In genomic region chr22:22882033-22882717, GRCh38 we compare ENCODE assay signal across 15 cellular contexts. TPM values are rescaled to one million over a fixed set of nuclear protein-coding genes. Genes with fewer than 3 reads are reported as not detected.
DNase-seq lines count a peak whose midpoint lies in the region; ATAC-seq and TF ChIP-seq lines count a peak whose summit lies in the region.
"Had no signal": no experiment of that assay in that cellular context is flagged by ENCODE, and none has a peak within 500 bp of the region (broad histone marks: within the 10 kb centered on the region; RNA-seq: fewer than 3 reads in every experiment).

No MANE protein-coding gene starts in this region.

- no peaks in the 10 kb centered on the region for H3K9me3 ChIP-seq in upper lobe of right lung
- H3K9me3 ChIP-seq: heart right ventricle had no signal

- ATAC-seq in left cardiac atrium (peak; percentile 29 to 51), Right ventricle myocardium superior (ENCODE audit: poor library complexity) (no peak), upper lobe of right lung (peak; percentile 63), HG02571 (IDR thresholded peaks at IDR 0.05; ENCODE audit: unreplicated experiment) (no peak), GM18907 (IDR thresholded peaks at IDR 0.05; ENCODE audit: unreplicated experiment) (no peak), HG02763 (IDR thresholded peaks at IDR 0.05; ENCODE audit: unreplicated experiment) (no peak)

- H3K4me3 Mint-ChIP-seq in dendritic cell treated with granulocyte-macrophage colony-stimulating factor and Interleukin-4, amounts not matched to agents 40 ng/mL and 50 ng/mL, for 4 days, result no peak overlapping the region
- H3K4me3 Mint-ChIP-seq: CD4-positive, CD25-positive, alpha-beta regulatory T cell; natural killer cell treated with Interleukin-12 subunit alpha and Interleukin-12 subunit beta and Interleukin-15 and Interleukin-18, amount 100 ng/mL, for 72 hours had no signal

- TF ChIP-seq CTCF in upper lobe of right lung (IDR thresholded peaks at IDR 0.05), result no peak

- H3K27me3 ChIP-seq in upper lobe of right lung, result peaks cover 18% of the 10 kb centered on the region

- peak overlapping the region; percentile 67 for H3K27ac Mint-ChIP-seq in dendritic cell treated with granulocyte-macrophage colony-stimulating factor and Interleukin-4, amounts not matched to agents 40 ng/mL and 50 ng/mL, for 4 days
- H3K27ac Mint-ChIP-seq: natural killer cell treated with Interleukin-12 subunit alpha and Interleukin-12 subunit beta and Interleukin-15 and Interleukin-18, amount 100 ng/mL, for 72 hours had no signal

- peaks cover 4% of the 10 kb centered on the region for H3K27me3 Mint-ChIP-seq in dendritic cell treated with granulocyte-macrophage colony-stimulating factor and Interleukin-4, amounts not matched to agents 40 ng/mL and 50 ng/mL, for 4 days

- DNase-seq in left cardiac atrium (no peak), Right ventricle myocardium superior (no peak), NCI-H146 (lab: John Stamatoyannopoulos, UW) (peak; percentile 57), upper lobe of right lung (no peak)
- DNase-seq: HCEC 1CT, heart right ventricle, NCI-H2171 treated with DMSO at 0.1 percent for 48 hours had no signal

- no peak overlapping the region for H3K4me3 ChIP-seq in upper lobe of right lung
- H3K4me3 ChIP-seq: heart right ventricle had no signal

- no peak overlapping the region for H3K27ac ChIP-seq in upper lobe of right lung
- H3K27ac ChIP-seq: heart right ventricle had no signal

- H3K36me3 ChIP-seq in upper lobe of right lung, result no peaks in the 10 kb centered on the region
- H3K36me3 ChIP-seq: heart right ventricle had no signal

- intact Hi-C loops in left cardiac atrium (cut with DNase I) (no loop called here), Right ventricle myocardium superior (cut with DNase I) (no loop called here), upper lobe of right lung (cut with DNase I) (no loop called here)
- intact Hi-C loops in dendritic cell treated with granulocyte-macrophage colony-stimulating factor and Interleukin-4, amounts not matched to agents 40 ng/mL and 50 ng/mL, for 4 days (cut with micrococcal nuclease), result loop anchor here (1.0 to 5.0 kb wide), 2 partner anchors 35 to 74 kb away; no protein-coding TSS in a partner anchor

- no peaks in the 10 kb centered on the region for H3K36me3 Mint-ChIP-seq in dendritic cell treated with granulocyte-macrophage colony-stimulating factor and Interleukin-4, amounts not matched to agents 40 ng/mL and 50 ng/mL, for 4 days (ENCODE audit: low read depth)
- H3K36me3 Mint-ChIP-seq: CD4-positive, CD25-positive, alpha-beta regulatory T cell; natural killer cell treated with Interleukin-12 subunit alpha and Interleukin-12 subunit beta and Interleukin-15 and Interleukin-18, amount 100 ng/mL, for 72 hours had no signal

- H3K4me1 ChIP-seq in upper lobe of right lung, result no peaks in the 10 kb centered on the region
- H3K4me1 ChIP-seq: heart right ventricle had no signal

- H3K9me3 Mint-ChIP-seq in dendritic cell treated with granulocyte-macrophage colony-stimulating factor and Interleukin-4, amounts not matched to agents 40 ng/mL and 50 ng/mL, for 4 days, result no peaks in the 10 kb centered on the region
- H3K9me3 Mint-ChIP-seq: CD4-positive, CD25-positive, alpha-beta regulatory T cell; natural killer cell treated with Interleukin-12 subunit alpha and Interleukin-12 subunit beta and Interleukin-15 and Interleukin-18, amount 100 ng/mL, for 72 hours had no signal

- peaks cover 42% of the 10 kb centered on the region for H3K4me1 Mint-ChIP-seq in dendritic cell treated with granulocyte-macrophage colony-stimulating factor and Interleukin-4, amounts not matched to agents 40 ng/mL and 50 ng/mL, for 4 days (ENCODE audit: low read depth)

RNA-seq across cellular contexts. Expression of gene IGLL5, which starts 5.4 kb away (rescaled TPM):
- total RNA-seq in left cardiac atrium (under 1 TPM; 0.58 to 0.77 TPM), Right ventricle myocardium superior (not detected), upper lobe of right lung (12.3 TPM)
- total RNA-seq: dermis microvascular lymphatic vessel endothelial cell, temporal lobe had no signal

Comparison
In these comparisons a context has a peak if more than half of its experiments do, and no peak if none do; other contexts are left out.
1. ATAC-seq: peak in left cardiac atrium (2 of 2) and upper lobe of right lung (single experiment); none in Right ventricle myocardium superior (single experiment), HG02571 (single experiment), GM18907 (single experiment) and HG02763 (single experiment).